Comparison of ENCODE assay signal across 1 cellular context in genomic region chr19:44071824-44072542, GRCh38.
TF ChIP-seq lines count a peak whose summit lies in the region.

Gene ZNF284, plus strand, starts transcription at chr19:44072159. Its CDS starts 4,231 bp downstream, at chr19:44076390.

TF ChIP-seq in GM12878, 131 proteins besides CTCF, POLR2A, EP300 and RAD21 (continued from another document and continues in another):
- TF ChIP-seq USF1 (IDR thresholded peaks at IDR 0.05; ENCODE audit: borderline replicate concordance, extremely low read length, insufficient read depth, low read depth, low read length) (peak; percentile 1), SREBF1 (IDR thresholded peaks at IDR 0.05; ENCODE audit: low read length) (0 out of 2 replicates have a peak, but pooled peaks have one; percentile 29), HSF1 (IDR thresholded peaks at IDR 0.05; ENCODE audit: low read depth, low read length) (no peak), E2F4 (IDR thresholded peaks at IDR 0.05; ENCODE audit: low read depth, low read length) (no peak), POU2F2 (IDR thresholded peaks at IDR 0.05; ENCODE audit: borderline replicate concordance, low read depth, low read length) (peak; percentile 7; the same call in 1 of the 3 replicates), ATF7 (IDR thresholded peaks at IDR 0.05; ENCODE audit: low read depth) (peak; percentile 70), SIX5 (IDR thresholded peaks at IDR 0.05; ENCODE audit: low read depth, low read length, severe bottlenecking) (peak; percentile 83), ZNF217 (IDR thresholded peaks at IDR 0.05) (no peak), RB1 (IDR thresholded peaks at IDR 0.05; ENCODE audit: borderline replicate concordance) (0 out of 2 replicates have a peak, but pooled peaks have one; percentile 1), ZNF207 (IDR thresholded peaks at IDR 0.05; ENCODE audit: borderline replicate concordance) (no peak), KDM1A (IDR thresholded peaks at IDR 0.05; ENCODE audit: borderline replicate concordance) (no peak), CBX3 (IDR thresholded peaks at IDR 0.05; ENCODE audit: borderline replicate concordance, low read depth) (no peak), STAT1 (conservative IDR thresholded peaks at IDR 0.05) (no peak), IRF5 (IDR thresholded peaks at IDR 0.05; ENCODE audit: borderline replicate concordance) (no peak), JUND (IDR thresholded peaks at IDR 0.05; ENCODE audit: low read depth, low read length) (no peak), SMC3 (IDR thresholded peaks at IDR 0.05; ENCODE audit: borderline replicate concordance, low read length) (no peak), USF2 (IDR thresholded peaks at IDR 0.05; ENCODE audit: borderline replicate concordance, low read depth, low read length) (no peak), STAT3 (IDR thresholded peaks at IDR 0.05; ENCODE audit: low read depth, low read length) (no peak), SPI1 (IDR thresholded peaks at IDR 0.05; ENCODE audit: borderline replicate concordance, insufficient read depth, low read depth, low read length) (peak; percentile 81; the same call in 1 of the 2 replicates), DPF2 (IDR thresholded peaks at IDR 0.05) (no peak), KAT2A (conservative IDR thresholded peaks at IDR 0.05; ENCODE audit: control insufficient read depth, low read depth, low read length) (no peak), MTA3 (IDR thresholded peaks at IDR 0.05; ENCODE audit: borderline replicate concordance, low read length) (no peak), MYB (IDR thresholded peaks at IDR 0.05; ENCODE audit: borderline replicate concordance, low read depth, low read length) (no peak), SKIL (IDR thresholded peaks at IDR 0.05; ENCODE audit: low read depth, poor library complexity, severe bottlenecking) (no peak), EED (IDR thresholded peaks at IDR 0.05; ENCODE audit: low read depth) (no peak), LARP7 (IDR thresholded peaks at IDR 0.05) (no peak; the same call in 1 of the 2 replicates), GABPA (IDR thresholded peaks at IDR 0.05; ENCODE audit: low read depth) (peak; percentile 87), ZBTB4 (CRISPR knock-in tag; IDR thresholded peaks at IDR 0.05) (no peak), NR2F1 (conservative IDR thresholded peaks at IDR 0.05) (no peak), CHD4 (IDR thresholded peaks at IDR 0.05) (no peak), NKRF (conservative IDR thresholded peaks at IDR 0.05) (0 out of 2 replicates have a peak, but pooled peaks have one; percentile 21), MAX (IDR thresholded peaks at IDR 0.05; ENCODE audit: low read depth, low read length) (peak; percentile 65), MYC (IDR thresholded peaks at IDR 0.05; ENCODE audit: insufficient read depth, insufficient read length, insufficient replicate concordance, low read length, severe bottlenecking) (no peak), CREB1 (IDR thresholded peaks at IDR 0.05; ENCODE audit: low read depth) (peak; percentile 87), CBFB (IDR thresholded peaks at IDR 0.05; ENCODE audit: low read depth) (no peak), ATF2 (IDR thresholded peaks at IDR 0.05; ENCODE audit: low read length) (no peak), WRNIP1 (IDR thresholded peaks at IDR 0.05; ENCODE audit: borderline replicate concordance, low read depth, low read length) (no peak), RELB (IDR thresholded peaks at IDR 0.05; ENCODE audit: low read depth) (peak; percentile 73), GATAD2B (conservative IDR thresholded peaks at IDR 0.05; ENCODE audit: low read depth) (0 out of 2 replicates have a peak, but pooled peaks have one; percentile 32), ZNF274 (IDR thresholded peaks at IDR 0.05; ENCODE audit: insufficient read depth, insufficient read length) (no peak), ZBTB33 (IDR thresholded peaks at IDR 0.05) (no peak)
